ENCODE assay signal across 8 cellular contexts in the genomic region with DNA sequence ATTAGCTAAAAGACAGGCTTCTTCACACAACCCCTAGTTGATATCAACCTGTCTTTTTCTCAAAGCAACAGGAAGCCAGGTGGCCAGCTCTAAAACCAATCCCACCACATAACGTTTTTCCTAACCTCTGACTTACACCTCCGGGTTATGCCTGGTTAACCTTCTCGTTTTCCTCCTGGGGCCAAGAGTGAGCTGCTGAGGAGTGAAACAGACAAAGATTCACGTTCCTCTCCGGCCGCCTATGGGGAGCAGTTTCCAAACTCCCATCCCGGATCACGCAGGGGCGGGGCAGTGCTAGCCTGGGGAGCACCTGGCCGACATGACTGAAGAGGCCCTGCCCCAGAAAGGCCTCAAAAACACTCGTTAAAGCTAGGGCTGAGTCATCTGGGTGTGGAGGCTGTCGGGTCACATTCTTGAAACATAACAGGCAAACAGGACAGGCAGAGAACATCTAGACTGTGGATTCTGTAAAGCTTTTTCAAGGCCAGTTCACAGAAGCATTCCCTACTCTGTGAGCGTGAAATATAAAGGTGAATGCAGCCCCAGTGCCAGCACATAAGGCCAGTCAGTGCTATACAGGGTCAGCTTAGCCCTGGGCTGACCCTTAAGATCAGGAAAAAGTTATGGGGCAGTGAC. TPM values are rescaled to one million over a fixed set of nuclear protein-coding genes. Genes with fewer than 3 reads are reported as not detected.
DNase-seq lines count a peak whose midpoint lies in the region; ATAC-seq and TF ChIP-seq lines count a peak whose summit lies in the region.

No MANE protein-coding gene starts in this region.

- no peak for TF ChIP-seq CTCF in C4-2B (conservative IDR thresholded peaks at IDR 0.05)

- ATAC-seq in GM19397 (IDR thresholded peaks at IDR 0.05; ENCODE audit: unreplicated experiment) (peak; percentile 37), HG03571 (IDR thresholded peaks at IDR 0.05; ENCODE audit: unreplicated experiment) (no peak)

- H3K27ac ChIP-seq in C4-2B = peak overlapping the region; percentile 85

- DNase-seq in HT1080 (ENCODE audit: low read depth) (peak; percentile 93), T-helper 22 cell (ENCODE audit: low read depth) (peak; percentile 52), T47D (ENCODE audit: low read depth in 1 of 2, low spot score in 1 of 2) (peak; percentile 81 to 99), left kidney (ENCODE audit: low read depth, low spot score) (peak; percentile 77)
- peak in 2 of 3 experiments; percentile 9 to 16 for DNase-seq in stimulated activated CD4-positive, alpha-beta T cell treated with anti-CD3 and anti-CD28 coated beads, TNF-alpha, amount 100 ng/mL, for 4 hours (ENCODE audit: low read depth in 3 of 3)

- in situ Hi-C loops in T47D (cut with HindIII; ENCODE audit: low pct_unique_long_range_greater_than_20kb, low sequenced_read_pairs) = no loop called here

RNA-seq across cellular contexts. Expression of a gene that starts 25.9 kb away (rescaled TPM):
- 53.8 and 69.3 TPM in 2 replicates for total RNA-seq in HT1080 (2014; rRNA removed; shearing (Covaris generic))
- 64.0 and 72.8 TPM in 2 replicates for polyA plus RNA-seq in HT1080 (2015; cell fraction: cytosol; rRNA removed)
- polyA plus RNA-seq in HT1080 (2015; cell fraction: nucleus; rRNA removed) = 56.5 and 67.4 TPM in 2 replicates

RNA-seq across cellular contexts. Expression of a gene that starts 51.7 kb away (rescaled TPM):
- 28.8 and 55.3 TPM in 2 replicates for total RNA-seq in HT1080 (2014; rRNA removed; shearing (Covaris generic))
- polyA plus RNA-seq in HT1080 (2015; cell fraction: cytosol; rRNA removed) = 137 and 166 TPM in 2 replicates
- 145 and 146 TPM in 2 replicates for polyA plus RNA-seq in HT1080 (2015; cell fraction: nucleus; rRNA removed)

Comparison
In these comparisons a context has a peak if more than half of its experiments do, and no peak if none do; other contexts are left out.
1. DNase-seq: peak in every context shown above with its lines; median percentile 93 in HT1080; 90 in T47D; 77 in left kidney; 52 in T-helper 22 cell; 12 in stimulated activated CD4-positive, alpha-beta T cell treated with anti-CD3 and anti-CD28 coated beads, TNF-alpha, amount 100 ng/mL, for 4 hours.